ENCODE assay signal across 8 cellular contexts in the genomic region with DNA sequence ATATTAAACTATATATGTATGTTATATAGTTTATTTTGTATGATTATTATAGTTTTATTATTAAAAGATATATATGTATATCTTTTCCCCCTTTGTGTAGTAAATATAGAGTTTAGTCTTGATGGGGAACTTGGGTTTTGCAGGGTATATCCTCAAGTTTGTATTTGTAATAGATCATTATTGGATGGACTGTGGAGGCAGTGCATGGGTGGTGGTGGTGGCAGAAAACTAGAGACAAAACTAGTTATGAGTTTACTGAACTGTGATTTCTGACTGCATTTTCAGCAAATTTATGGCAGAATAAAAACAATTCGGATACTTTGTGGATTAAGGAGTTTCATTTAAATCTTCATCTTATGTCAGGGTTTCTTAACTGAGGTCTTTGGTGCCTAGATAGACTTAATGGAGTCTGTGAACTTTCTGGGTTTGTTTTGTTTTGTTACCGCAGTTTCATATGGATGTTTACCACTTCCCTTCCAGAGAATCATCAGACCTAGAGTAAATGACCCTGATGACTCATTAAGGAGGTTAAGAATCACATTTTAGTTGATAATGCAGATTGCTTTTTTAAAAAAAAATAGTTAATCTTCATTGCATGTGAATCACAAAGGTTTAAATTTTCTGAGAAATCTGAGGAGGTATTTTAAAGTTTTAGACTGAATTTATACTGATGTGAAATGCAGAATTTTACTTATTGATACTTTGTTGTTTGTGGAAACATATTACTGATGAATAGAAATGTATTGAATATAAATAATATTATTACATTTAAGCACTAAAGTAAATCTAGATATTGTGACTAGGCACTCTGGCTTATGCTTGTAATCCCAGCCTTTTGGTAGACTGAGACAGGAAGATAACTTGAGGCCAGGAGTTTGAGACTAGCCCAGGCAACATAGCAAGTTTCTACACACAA. TPM values are rescaled to one million over a fixed set of nuclear protein-coding genes. Genes with fewer than 3 reads are reported as not detected.
DNase-seq lines count a peak whose midpoint lies in the region; ATAC-seq and TF ChIP-seq lines count a peak whose summit lies in the region.

No MANE protein-coding gene starts in this region.

- peaks cover 10% of the 10 kb centered on the region for H3K36me3 Mint-ChIP-seq in CD8-positive, alpha-beta T cell
- H3K36me3 Mint-ChIP-seq in activated CD8-positive, alpha-beta T cell treated with anti-CD3 and anti-CD28 coated beads for 36 hours (ENCODE audit: low read depth): peaks cover 11% of the 10 kb centered on the region

- H3K27ac Mint-ChIP-seq in CD8-positive, alpha-beta T cell: peak overlapping the region; percentile 85
- H3K27ac Mint-ChIP-seq in activated CD8-positive, alpha-beta T cell treated with anti-CD3 and anti-CD28 coated beads for 36 hours: peak overlapping the region; percentile 78

- no peaks in the 10 kb centered on the region for H3K9me3 ChIP-seq in CD8-positive, alpha-beta T cell (ENCODE audit: low read length)
- H3K9me3 ChIP-seq in neutrophil: no peaks in the 10 kb centered on the region

- no peak overlapping the region for H3K4me3 ChIP-seq in CD8-positive, alpha-beta T cell (ENCODE audit: low read depth, low read length)
- no peak overlapping the region for H3K4me3 ChIP-seq in neutrophil (ENCODE audit: low read depth in 1 of 2, low read length in 1 of 2)

- intact Hi-C loops in CD8-positive, alpha-beta T cell (cut with DNase I, micrococcal nuclease): loop anchor here in 1 of 2 experiments (1.0 to 5.0 kb wide), 4 partner anchors 8 to 92 kb away; no protein-coding TSS in a partner anchor
- intact Hi-C loops in activated CD8-positive, alpha-beta T cell treated with anti-CD3 and anti-CD28 coated beads for 36 hours (cut with micrococcal nuclease): loop anchor here (2.0 to 5.0 kb wide), 2 partner anchors 56 to 132 kb away; no protein-coding TSS in a partner anchor

- TF ChIP-seq CTCF in CD8-positive, alpha-beta T cell (IDR thresholded peaks at IDR 0.05): no peak
- TF ChIP-seq CTCF in activated CD8-positive, alpha-beta T cell treated with anti-CD3 and anti-CD28 coated beads for 36 hours (IDR thresholded peaks at IDR 0.05): no peak
- TF ChIP-seq CTCF in neutrophil (IDR thresholded peaks at IDR 0.05): no peak

- no peaks in the 10 kb centered on the region for H3K27me3 Mint-ChIP-seq in CD8-positive, alpha-beta T cell (ENCODE audit: low read depth)
- no peaks in the 10 kb centered on the region for H3K27me3 Mint-ChIP-seq in activated CD8-positive, alpha-beta T cell treated with anti-CD3 and anti-CD28 coated beads for 36 hours

- CTCF ChIA-PET in CD8-positive, alpha-beta T cell (lab: Charles Lee): no interaction called here
- CTCF ChIA-PET in activated CD8-positive, alpha-beta T cell treated with anti-CD3 and anti-CD28 coated beads for 36 hours (lab: Charles Lee): interaction anchor here (0.8 kb wide), 1 partner anchor 9 kb away, joined by 3 read pairs; no protein-coding TSS in a partner anchor

- H3K4me1 Mint-ChIP-seq in CD8-positive, alpha-beta T cell (ENCODE audit: low read depth): peaks cover 78% of the 10 kb centered on the region
- peaks cover 71% of the 10 kb centered on the region for H3K4me1 Mint-ChIP-seq in activated CD8-positive, alpha-beta T cell treated with anti-CD3 and anti-CD28 coated beads for 36 hours (ENCODE audit: low read depth)

- H3K4me3 Mint-ChIP-seq in CD8-positive, alpha-beta T cell: peak overlapping the region; percentile 66
- peak overlapping the region; percentile 47 for H3K4me3 Mint-ChIP-seq in activated CD8-positive, alpha-beta T cell treated with anti-CD3 and anti-CD28 coated beads for 36 hours

- H3K4me1 ChIP-seq in CD8-positive, alpha-beta T cell (ENCODE audit: insufficient read depth, low read length): peaks cover 68% of the 10 kb centered on the region
- H3K4me1 ChIP-seq in neutrophil (ENCODE audit: control insufficient read depth in 1 of 2, insufficient read depth in 1 of 2, low read depth in 1 of 2, low read length in 1 of 2): peaks cover 11 to 33% of the 10 kb centered on the region in 2 experiments

- no peaks in the 10 kb centered on the region for H3K36me3 ChIP-seq in CD8-positive, alpha-beta T cell (ENCODE audit: insufficient read depth, low read length)
- no peaks in the 10 kb centered on the region for H3K36me3 ChIP-seq in neutrophil

- ATAC-seq in CD8-positive, alpha-beta T cell: peak; percentile 81
- ATAC-seq in GM19467 (IDR thresholded peaks at IDR 0.05; ENCODE audit: unreplicated experiment) (peak; percentile 80), HG03442 (IDR thresholded peaks at IDR 0.05; ENCODE audit: unreplicated experiment) (peak; percentile 97)
- ATAC-seq in activated CD8-positive, alpha-beta T cell treated with anti-CD3 and anti-CD28 coated beads for 36 hours: peak; percentile 77

- POLR2A ChIA-PET in CD8-positive, alpha-beta T cell (lab: Charles Lee): interaction anchor here (1.0 kb wide), 1 partner anchor 13 kb away, joined by 3 read pairs; no protein-coding TSS in a partner anchor
- POLR2A ChIA-PET in activated CD8-positive, alpha-beta T cell treated with anti-CD3 and anti-CD28 coated beads for 36 hours (lab: Charles Lee): no interaction called here

- no peak for DNase-seq in CD8-positive, alpha-beta T cell
- DNase-seq in activated CD8-positive, alpha-beta T cell treated with anti-CD3 and anti-CD28 coated beads for 36 hours: peak; percentile 23
- no peak for DNase-seq in ecto neural progenitor cell (ENCODE audit: low spot score)
- no peak for DNase-seq in NCI-H446 treated with DMSO at 0.1 percent for 48 hours (lab: John Stamatoyannopoulos, UW)
- DNase-seq in stimulated activated CD4-positive, alpha-beta T cell treated with anti-CD3 and anti-CD28 coated beads, Interleukin-2, amount 100 ng/mL, for 24 hours: no peak

- H3K27ac ChIP-seq in CD8-positive, alpha-beta T cell (ENCODE audit: low read depth, low read length): no peak overlapping the region
- H3K27ac ChIP-seq in neutrophil: peak overlapping the region; percentile 51

- H3K27me3 ChIP-seq in CD8-positive, alpha-beta T cell (ENCODE audit: insufficient read depth, low read length): no peaks in the 10 kb centered on the region
- no peaks in the 10 kb centered on the region for H3K27me3 ChIP-seq in neutrophil

- H3K9me3 Mint-ChIP-seq in CD8-positive, alpha-beta T cell: peaks cover 2% of the 10 kb centered on the region
- peaks cover 3% of the 10 kb centered on the region for H3K9me3 Mint-ChIP-seq in activated CD8-positive, alpha-beta T cell treated with anti-CD3 and anti-CD28 coated beads for 36 hours

RNA-seq across cellular contexts. Expression of a gene that starts 14.5 kb away (rescaled TPM):
- 10 to 100 TPM; 94.2 to 98.3 TPM for total RNA-seq in CD8-positive, alpha-beta T cell
- 10 to 100 TPM; 19.3 to 20.0 TPM for total RNA-seq in activated CD8-positive, alpha-beta T cell treated with anti-CD3 and anti-CD28 coated beads for 36 hours

Comparison
In these comparisons a context has a peak if more than half of its experiments do, and no peak if none do; other contexts are left out.
1. RNA of a gene that starts 14.5 kb away (total RNA-seq): 94.2 to 98.3 TPM in CD8-positive, alpha-beta T cell; 19.3 to 20.0 TPM in activated CD8-positive, alpha-beta T cell treated with anti-CD3 and anti-CD28 coated beads for 36 hours; every median in the first group is over 4 times any median in the second.
2. Peak in every context shown above with its lines, with median percentiles within 50 percentile points of each other: ATAC-seq.